In the genomic region with DNA sequence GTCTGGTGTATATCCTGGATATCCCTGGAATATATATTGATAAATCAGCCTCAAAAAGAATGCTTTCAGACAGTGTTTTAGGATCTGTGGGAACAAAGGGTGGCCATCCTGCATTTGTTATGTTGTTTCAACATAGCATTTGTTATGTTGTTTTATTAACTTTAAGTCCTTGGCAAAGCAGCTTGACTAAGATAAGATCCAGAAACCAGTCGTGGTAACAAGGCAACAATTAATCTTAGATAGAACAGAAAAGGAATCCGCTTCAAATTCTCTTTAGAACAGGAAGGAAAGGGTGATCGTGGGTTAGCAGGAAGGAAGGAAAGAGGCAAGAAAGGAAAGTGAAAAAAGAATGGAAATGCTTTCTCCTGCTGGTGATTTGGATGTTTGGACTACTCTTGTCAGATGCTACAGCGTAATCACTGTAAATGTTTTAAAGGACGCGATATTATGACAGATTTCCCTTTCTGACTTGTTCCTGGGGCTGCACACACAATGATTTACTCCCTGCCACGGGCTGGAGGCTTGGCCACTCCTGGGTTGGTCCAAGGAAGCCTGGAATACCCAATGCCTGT, we compare ENCODE assay signal across 14 cellular contexts.
DNase-seq lines count a peak whose midpoint lies in the region; ATAC-seq, FAIRE-seq and TF ChIP-seq lines count a peak whose summit lies in the region.
"Had no signal": no experiment of that assay in that cellular context is flagged by ENCODE, and none has a peak within 500 bp of the region (broad histone marks: within the 10 kb centered on the region; RNA-seq: fewer than 3 reads in every experiment).

No MANE protein-coding gene starts in this region.

- ATAC-seq in stimulated activated naive CD8-positive, alpha-beta T cell treated with anti-CD3 and anti-CD28 coated beads, Interleukin-15, Interleukin-2, amounts not matched to agents 100 U/mL and 50 U/mL, for 24 hours, result no peak
- no peak for ATAC-seq in activated T-helper 17 cell treated with anti-CD3 and anti-CD28 coated beads, Interleukin-2, amount 50 U/mL, for 72 hours (replicated peaks)
- ATAC-seq in GM18498 (IDR thresholded peaks at IDR 0.05; ENCODE audit: unreplicated experiment) (no peak), lower lobe of right lung (no peak), GM21723 (IDR thresholded peaks at IDR 0.05; ENCODE audit: unreplicated experiment) (no peak)

- intact Hi-C loops in lower lobe of right lung (cut with DNase I), result no loop called here

- no peak for TF ChIP-seq CTCF in lower lobe of right lung (IDR thresholded peaks at IDR 0.05)

- no peak for DNase-seq in stimulated activated naive CD8-positive, alpha-beta T cell treated with anti-CD3 and anti-CD28 coated beads, Interleukin-15, Interleukin-2, amounts not matched to agents 100 U/mL and 50 U/mL, for 24 hours
- DNase-seq in urothelium cell line (ENCODE audit: low spot score), result no peak
- no peak for DNase-seq in lower lobe of right lung
- DNase-seq: foreskin fibroblast, islet precursor cell, Kasumi-1, SW 1271 had no signal

- H3K4me3 ChIP-seq in mesodermal cell (ENCODE audit: extremely low read depth, insufficient read depth, low read length, poor library complexity, severe bottlenecking), result no peak overlapping the region
- no peak overlapping the region for H3K4me3 ChIP-seq in lower lobe of right lung
- H3K4me3 ChIP-seq: dorsolateral prefrontal cortex had no signal

- H3K36me3 ChIP-seq in mesodermal cell (ENCODE audit: control insufficient read depth, insufficient read depth, low read length) (no peaks in the 10 kb centered on the region), lower lobe of right lung (no peaks in the 10 kb centered on the region)
- H3K36me3 ChIP-seq: neutrophil had no signal

- peaks cover 9% of the 10 kb centered on the region for H3K27me3 Mint-ChIP-seq in stimulated activated naive CD8-positive, alpha-beta T cell treated with anti-CD3 and anti-CD28 coated beads, Interleukin-15, Interleukin-2, amounts not matched to agents 100 ng/mL and 50 ng/mL, for 24 hours
- H3K27me3 Mint-ChIP-seq in activated T-helper 17 cell treated with anti-CD3 and anti-CD28 coated beads, Interleukin-2, amount 50 U/mL, for 72 hours, result no peaks in the 10 kb centered on the region

- H3K4me3 Mint-ChIP-seq in stimulated activated naive CD8-positive, alpha-beta T cell treated with anti-CD3 and anti-CD28 coated beads, Interleukin-15, Interleukin-2, amounts not matched to agents 100 ng/mL and 50 ng/mL, for 24 hours, result no peak overlapping the region
- H3K4me3 Mint-ChIP-seq in activated T-helper 17 cell treated with anti-CD3 and anti-CD28 coated beads, Interleukin-2, amount 50 U/mL, for 72 hours, result peak overlapping the region; percentile 71

- no peaks in the 10 kb centered on the region for H3K27me3 ChIP-seq in lower lobe of right lung (ENCODE audit: low read depth)
- H3K27me3 ChIP-seq: dorsolateral prefrontal cortex had no signal

- peaks cover 9% of the 10 kb centered on the region for H3K4me1 ChIP-seq in mesodermal cell (ENCODE audit: control insufficient read depth, insufficient read depth, low read length, poor library complexity, severe bottlenecking)
- peaks cover 13% of the 10 kb centered on the region for H3K4me1 ChIP-seq in lower lobe of right lung

- FAIRE-seq in urothelium cell line (lab: Jason Lieb, UNC), result peak; percentile 40

- no peaks in the 10 kb centered on the region for H3K9me3 ChIP-seq in mesodermal cell (ENCODE audit: control insufficient read depth, low read length)
- no peaks in the 10 kb centered on the region for H3K9me3 ChIP-seq in lower lobe of right lung
- H3K9me3 ChIP-seq: neutrophil had no signal

- 89 to 95% methylated on average over 6 to 7 of the region's 7 CpGs for WGBS in mesodermal cell (ENCODE audit: insufficient coverage in 2 of 2), 2 experiments

- H3K9me3 Mint-ChIP-seq in stimulated activated naive CD8-positive, alpha-beta T cell treated with anti-CD3 and anti-CD28 coated beads, Interleukin-15, Interleukin-2, amounts not matched to agents 100 ng/mL and 50 ng/mL, for 24 hours, result no peaks in the 10 kb centered on the region
- H3K9me3 Mint-ChIP-seq in activated T-helper 17 cell treated with anti-CD3 and anti-CD28 coated beads, Interleukin-2, amount 50 U/mL, for 72 hours, result no peaks in the 10 kb centered on the region

- H3K36me3 Mint-ChIP-seq in stimulated activated naive CD8-positive, alpha-beta T cell treated with anti-CD3 and anti-CD28 coated beads, Interleukin-15, Interleukin-2, amounts not matched to agents 100 ng/mL and 50 ng/mL, for 24 hours (ENCODE audit: low read depth), result no peaks in the 10 kb centered on the region
- no peaks in the 10 kb centered on the region for H3K36me3 Mint-ChIP-seq in activated T-helper 17 cell treated with anti-CD3 and anti-CD28 coated beads, Interleukin-2, amount 50 U/mL, for 72 hours (ENCODE audit: low read depth)

- peak overlapping the region; percentile 78 for H3K27ac Mint-ChIP-seq in stimulated activated naive CD8-positive, alpha-beta T cell treated with anti-CD3 and anti-CD28 coated beads, Interleukin-15, Interleukin-2, amounts not matched to agents 100 ng/mL and 50 ng/mL, for 24 hours
- peak overlapping the region; percentile 92 for H3K27ac Mint-ChIP-seq in activated T-helper 17 cell treated with anti-CD3 and anti-CD28 coated beads, Interleukin-2, amount 50 U/mL, for 72 hours

- H3K27ac ChIP-seq in mesodermal cell (ENCODE audit: low read depth, low read length, severe bottlenecking) (peak overlapping the region; percentile 81), lower lobe of right lung (no peak overlapping the region)
- H3K27ac ChIP-seq: neutrophil had no signal

- H3K4me1 Mint-ChIP-seq in stimulated activated naive CD8-positive, alpha-beta T cell treated with anti-CD3 and anti-CD28 coated beads, Interleukin-15, Interleukin-2, amounts not matched to agents 100 ng/mL and 50 ng/mL, for 24 hours (ENCODE audit: low read depth), result peaks cover 28% of the 10 kb centered on the region
- peaks cover 26% of the 10 kb centered on the region for H3K4me1 Mint-ChIP-seq in activated T-helper 17 cell treated with anti-CD3 and anti-CD28 coated beads, Interleukin-2, amount 50 U/mL, for 72 hours
